1 cellular context compared by ENCODE assay signal in genomic region chr7:107668296-107668695, GRCh38.
TF ChIP-seq lines count a peak whose summit lies in the region.

No MANE protein-coding gene starts in this region.

TF ChIP-seq in SK-N-SH, 30 proteins besides CTCF, POLR2A, EP300 and RAD21 (continued from another document):
- no peak for TF ChIP-seq TAF1 (IDR thresholded peaks at IDR 0.05; ENCODE audit: borderline replicate concordance, low read depth, low read length)
- TF ChIP-seq TEAD4 (IDR thresholded peaks at IDR 0.05; ENCODE audit: borderline replicate concordance, insufficient read depth) = no peak
- no peak for TF ChIP-seq NRF1 (IDR thresholded peaks at IDR 0.05; ENCODE audit: low read depth, low read length)
- no peak for TF ChIP-seq EZH2phosphoT487 (IDR thresholded peaks at IDR 0.05; ENCODE audit: borderline replicate concordance, low read depth)
- no peak for TF ChIP-seq MEF2A (IDR thresholded peaks at IDR 0.05; ENCODE audit: borderline replicate concordance, low read depth)
- no peak for TF ChIP-seq FOSL2 (IDR thresholded peaks at IDR 0.05; ENCODE audit: borderline replicate concordance, low read depth)
- no peak for TF ChIP-seq MXI1 (IDR thresholded peaks at IDR 0.05; ENCODE audit: low read depth, low read length)
- TF ChIP-seq USF1 (IDR thresholded peaks at IDR 0.05; ENCODE audit: borderline replicate concordance, low read depth) = no peak
